ENCODE assay signal across 2 cellular contexts in genomic region chrX:37847733-37848197, GRCh38.
TF ChIP-seq lines count a peak whose summit lies in the region.

No MANE protein-coding gene starts in this region.

TF ChIP-seq in SK-N-SH, 30 proteins besides CTCF, POLR2A, EP300 and RAD21 (continued from another document):
- TF ChIP-seq, protein P1, sequence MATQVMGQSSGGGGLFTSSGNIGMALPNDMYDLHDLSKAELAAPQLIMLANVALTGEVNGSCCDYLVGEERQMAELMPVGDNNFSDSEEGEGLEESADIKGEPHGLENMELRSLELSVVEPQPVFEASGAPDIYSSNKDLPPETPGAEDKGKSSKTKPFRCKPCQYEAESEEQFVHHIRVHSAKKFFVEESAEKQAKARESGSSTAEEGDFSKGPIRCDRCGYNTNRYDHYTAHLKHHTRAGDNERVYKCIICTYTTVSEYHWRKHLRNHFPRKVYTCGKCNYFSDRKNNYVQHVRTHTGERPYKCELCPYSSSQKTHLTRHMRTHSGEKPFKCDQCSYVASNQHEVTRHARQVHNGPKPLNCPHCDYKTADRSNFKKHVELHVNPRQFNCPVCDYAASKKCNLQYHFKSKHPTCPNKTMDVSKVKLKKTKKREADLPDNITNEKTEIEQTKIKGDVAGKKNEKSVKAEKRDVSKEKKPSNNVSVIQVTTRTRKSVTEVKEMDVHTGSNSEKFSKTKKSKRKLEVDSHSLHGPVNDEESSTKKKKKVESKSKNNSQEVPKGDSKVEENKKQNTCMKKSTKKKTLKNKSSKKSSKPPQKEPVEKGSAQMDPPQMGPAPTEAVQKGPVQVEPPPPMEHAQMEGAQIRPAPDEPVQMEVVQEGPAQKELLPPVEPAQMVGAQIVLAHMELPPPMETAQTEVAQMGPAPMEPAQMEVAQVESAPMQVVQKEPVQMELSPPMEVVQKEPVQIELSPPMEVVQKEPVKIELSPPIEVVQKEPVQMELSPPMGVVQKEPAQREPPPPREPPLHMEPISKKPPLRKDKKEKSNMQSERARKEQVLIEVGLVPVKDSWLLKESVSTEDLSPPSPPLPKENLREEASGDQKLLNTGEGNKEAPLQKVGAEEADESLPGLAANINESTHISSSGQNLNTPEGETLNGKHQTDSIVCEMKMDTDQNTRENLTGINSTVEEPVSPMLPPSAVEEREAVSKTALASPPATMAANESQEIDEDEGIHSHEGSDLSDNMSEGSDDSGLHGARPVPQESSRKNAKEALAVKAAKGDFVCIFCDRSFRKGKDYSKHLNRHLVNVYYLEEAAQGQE (IDR thresholded peaks at IDR 0.05; ENCODE audit: low read depth, low read length): no peak
- TF ChIP-seq SIN3A (IDR thresholded peaks at IDR 0.05; ENCODE audit: borderline replicate concordance, low read depth, low read length): no peak
- TF ChIP-seq CHD2 (IDR thresholded peaks at IDR 0.05; ENCODE audit: low read length, partially characterized antibody): no peak
- TF ChIP-seq YY1 (IDR thresholded peaks at IDR 0.05; ENCODE audit: low read depth): no peak
- no peak for TF ChIP-seq NFIC (IDR thresholded peaks at IDR 0.05; ENCODE audit: borderline replicate concordance)
- no peak for TF ChIP-seq NRF1 (IDR thresholded peaks at IDR 0.05; ENCODE audit: low read depth, low read length)
- TF ChIP-seq, protein P2, sequence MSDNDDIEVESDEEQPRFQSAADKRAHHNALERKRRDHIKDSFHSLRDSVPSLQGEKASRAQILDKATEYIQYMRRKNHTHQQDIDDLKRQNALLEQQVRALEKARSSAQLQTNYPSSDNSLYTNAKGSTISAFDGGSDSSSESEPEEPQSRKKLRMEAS (IDR thresholded peaks at IDR 0.05; ENCODE audit: low read depth): no peak; the same call in 1 of the 2 replicates
- no peak for TF ChIP-seq EZH2phosphoT487 (IDR thresholded peaks at IDR 0.05; ENCODE audit: borderline replicate concordance, low read depth)
- TF ChIP-seq RFX5 (IDR thresholded peaks at IDR 0.05; ENCODE audit: low read length): no peak
- no peak for TF ChIP-seq GATA2 (CRISPR knock-in tag; IDR thresholded peaks at IDR 0.05)
- no peak for TF ChIP-seq MEF2A (IDR thresholded peaks at IDR 0.05; ENCODE audit: borderline replicate concordance, low read depth)
- TF ChIP-seq FOSL2 (IDR thresholded peaks at IDR 0.05; ENCODE audit: borderline replicate concordance, low read depth): no peak
- no peak for TF ChIP-seq FOXM1 (IDR thresholded peaks at IDR 0.05; ENCODE audit: low read depth)
- TF ChIP-seq TAF1 (IDR thresholded peaks at IDR 0.05; ENCODE audit: borderline replicate concordance, low read depth, low read length): no peak
- TF ChIP-seq, protein P3, sequence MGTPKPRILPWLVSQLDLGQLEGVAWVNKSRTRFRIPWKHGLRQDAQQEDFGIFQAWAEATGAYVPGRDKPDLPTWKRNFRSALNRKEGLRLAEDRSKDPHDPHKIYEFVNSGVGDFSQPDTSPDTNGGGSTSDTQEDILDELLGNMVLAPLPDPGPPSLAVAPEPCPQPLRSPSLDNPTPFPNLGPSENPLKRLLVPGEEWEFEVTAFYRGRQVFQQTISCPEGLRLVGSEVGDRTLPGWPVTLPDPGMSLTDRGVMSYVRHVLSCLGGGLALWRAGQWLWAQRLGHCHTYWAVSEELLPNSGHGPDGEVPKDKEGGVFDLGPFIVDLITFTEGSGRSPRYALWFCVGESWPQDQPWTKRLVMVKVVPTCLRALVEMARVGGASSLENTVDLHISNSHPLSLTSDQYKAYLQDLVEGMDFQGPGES (IDR thresholded peaks at IDR 0.05; ENCODE audit: low read depth, low read length): no peak
- no peak for TF ChIP-seq POLR2AphosphoS5 (IDR thresholded peaks at IDR 0.05; ENCODE audit: low read depth, low read length)

TF ChIP-seq in SK-N-SH treated with all-trans-retinoic acid at 6 μM for 48 hours, 23 proteins besides CTCF, POLR2A, EP300 and RAD21 (continued from another document):
- TF ChIP-seq GLIS3 (CRISPR knock-in tag; IDR thresholded peaks at IDR 0.05): no peak
- no peak for TF ChIP-seq ESRRG (CRISPR knock-in tag; IDR thresholded peaks at IDR 0.05)
- no peak for TF ChIP-seq ISL1 (CRISPR knock-in tag; IDR thresholded peaks at IDR 0.05)
- no peak for TF ChIP-seq ARNTL (CRISPR knock-in tag; IDR thresholded peaks at IDR 0.05; ENCODE audit: borderline replicate concordance, low read depth)
